19 cellular contexts compared by ENCODE assay signal in the genomic region with DNA sequence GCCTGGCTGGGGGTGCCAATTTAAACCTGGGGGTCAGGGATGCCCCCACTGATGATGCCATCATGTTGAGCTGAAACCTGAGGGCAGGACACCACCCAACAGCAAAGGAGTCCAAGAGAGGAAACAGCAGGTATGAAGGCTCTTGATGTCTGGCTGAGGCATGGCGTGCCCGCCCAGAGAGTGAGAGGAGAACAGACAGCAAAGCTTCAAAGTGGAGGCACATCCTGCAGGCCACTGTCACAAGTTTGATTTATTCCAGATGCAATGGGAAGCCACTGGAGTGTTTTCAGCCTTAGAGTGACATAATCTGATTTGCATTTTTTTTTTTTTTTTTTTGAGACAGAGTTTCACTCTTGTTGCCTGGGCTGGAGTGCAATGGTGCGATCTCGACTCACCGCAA.
"Had no signal": no experiment of that assay in that cellular context is flagged by ENCODE, and none has a peak within 500 bp of the region (broad histone marks: within the 10 kb centered on the region; RNA-seq: fewer than 3 reads in every experiment).

No MANE protein-coding gene starts in this region.

- H3K27ac ChIP-seq: adrenal gland, cardiac muscle cell, dorsolateral prefrontal cortex, gastroesophageal sphincter, heart right ventricle, lower lobe of right lung, pancreas, sigmoid colon, upper lobe of right lung had no signal

- ATAC-seq: activated T-helper 17 cell treated with anti-CD3 and anti-CD28 coated beads, Interleukin-2, amount 50 U/mL, for 72 hours; gastroesophageal sphincter; heart right ventricle; left cardiac atrium; lower lobe of right lung; pancreas; stimulated activated naive CD8-positive, alpha-beta T cell treated with anti-CD3 and anti-CD28 coated beads, Interleukin-15, amount 100 ng/mL, for 72 hours; upper lobe of right lung had no signal

- DNase-seq: activated CD4-positive, alpha-beta T cell treated with anti-CD3 and anti-CD28 coated beads, Interleukin-2, amount 50 U/mL, for 1 hour; activated naive CD4-positive, alpha-beta T cell treated with anti-CD3 and anti-CD28 coated beads for 36 hours; adrenal gland; dorsolateral prefrontal cortex; erythroblast; heart right ventricle; left cardiac atrium; lower lobe of right lung; naive B cell; pancreas; sigmoid colon; stimulated activated CD4-positive, alpha-beta T cell treated with anti-CD3 and anti-CD28 coated beads, Interleukin-1b, Interleukin-23, amount 100 ng/mL, for 48 hours; stimulated activated naive CD8-positive, alpha-beta T cell treated with anti-CD3 and anti-CD28 coated beads, Interleukin-15, amount 100 ng/mL, for 72 hours; T-helper 2 cell; upper lobe of right lung had no signal

- H3K27me3 ChIP-seq: adrenal gland, cardiac muscle cell, dorsolateral prefrontal cortex, gastroesophageal sphincter, heart right ventricle, pancreas, sigmoid colon, upper lobe of right lung had no signal

- H3K27me3 Mint-ChIP-seq: activated T-helper 17 cell treated with anti-CD3 and anti-CD28 coated beads, Interleukin-2, amount 50 U/mL, for 72 hours; naive B cell had no signal

- H3K4me1 ChIP-seq: adrenal gland, gastroesophageal sphincter, heart right ventricle, sigmoid colon, upper lobe of right lung had no signal

- H3K9me3 ChIP-seq: adrenal gland, gastroesophageal sphincter, lower lobe of right lung, pancreas, sigmoid colon, upper lobe of right lung had no signal

- H3K36me3 ChIP-seq: adrenal gland, cardiac muscle cell, gastroesophageal sphincter, heart right ventricle, lower lobe of right lung, pancreas, sigmoid colon, upper lobe of right lung had no signal

- H3K4me3 Mint-ChIP-seq: activated naive CD4-positive, alpha-beta T cell treated with anti-CD3 and anti-CD28 coated beads for 36 hours; activated T-helper 17 cell treated with anti-CD3 and anti-CD28 coated beads, Interleukin-2, amount 50 U/mL, for 72 hours; stimulated activated naive CD8-positive, alpha-beta T cell treated with anti-CD3 and anti-CD28 coated beads, Interleukin-15, amount 100 ng/mL, for 72 hours had no signal

- H3K27ac Mint-ChIP-seq: activated naive CD4-positive, alpha-beta T cell treated with anti-CD3 and anti-CD28 coated beads for 36 hours; activated T-helper 17 cell treated with anti-CD3 and anti-CD28 coated beads, Interleukin-2, amount 50 U/mL, for 72 hours; stimulated activated naive CD8-positive, alpha-beta T cell treated with anti-CD3 and anti-CD28 coated beads, Interleukin-15, amount 100 ng/mL, for 72 hours had no signal

- H3K4me3 ChIP-seq: adrenal gland, cardiac muscle cell, dorsolateral prefrontal cortex, gastroesophageal sphincter, heart right ventricle, lower lobe of right lung, pancreas, sigmoid colon, upper lobe of right lung had no signal

- H3K9me3 Mint-ChIP-seq: activated naive CD4-positive, alpha-beta T cell treated with anti-CD3 and anti-CD28 coated beads for 36 hours; activated T-helper 17 cell treated with anti-CD3 and anti-CD28 coated beads, Interleukin-2, amount 50 U/mL, for 72 hours; naive B cell; stimulated activated naive CD8-positive, alpha-beta T cell treated with anti-CD3 and anti-CD28 coated beads, Interleukin-15, amount 100 ng/mL, for 72 hours had no signal

- H3K36me3 Mint-ChIP-seq: naive B cell had no signal

- FAIRE-seq: pancreas, TTC549 had no signal
